ENCODE assay signal across 12 cellular contexts in the genomic region with DNA sequence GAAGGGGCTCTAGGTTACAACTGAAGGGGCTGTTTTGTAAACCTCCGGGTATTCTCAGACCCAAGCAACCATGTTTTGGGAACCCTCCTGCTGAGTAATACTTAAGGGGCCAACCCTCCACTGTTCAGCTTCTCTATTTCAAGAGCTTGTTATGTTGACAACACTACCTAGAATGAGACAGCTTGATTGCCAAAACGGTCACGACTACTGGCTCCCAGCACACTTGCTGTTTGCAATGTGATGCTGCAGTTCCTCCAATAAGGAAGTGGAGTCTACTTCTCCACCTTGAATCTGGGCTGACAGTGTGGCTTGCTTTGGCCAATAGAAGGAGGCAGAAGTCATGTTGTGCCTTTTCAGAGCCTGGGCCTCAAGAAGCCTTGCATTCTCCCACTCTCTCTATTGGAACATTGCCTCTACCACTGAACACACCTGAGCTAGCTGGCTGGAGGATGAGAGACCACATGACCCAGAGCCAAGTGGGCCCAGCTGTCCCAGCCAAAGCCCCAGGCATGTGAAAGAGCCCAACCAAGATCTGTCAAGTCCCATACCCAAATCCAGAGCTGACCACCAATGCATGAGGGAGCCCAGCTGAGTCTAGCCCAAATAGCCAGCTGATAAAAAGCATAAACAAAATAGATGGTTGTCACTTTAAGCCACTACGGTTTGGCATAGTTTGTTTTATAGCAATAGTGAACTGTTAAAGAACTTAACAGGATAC. TPM values are rescaled to one million over a fixed set of nuclear protein-coding genes. Genes with fewer than 3 reads are reported as not detected.
DNase-seq lines count a peak whose midpoint lies in the region; ATAC-seq and TF ChIP-seq lines count a peak whose summit lies in the region.
"Had no signal": no experiment of that assay in that cellular context is flagged by ENCODE, and none has a peak within 500 bp of the region (broad histone marks: within the 10 kb centered on the region; RNA-seq: fewer than 3 reads in every experiment).

No MANE protein-coding gene starts in this region.

- no peak for TF ChIP-seq CTCF in heart left ventricle (IDR thresholded peaks at IDR 0.05)

- no peak overlapping the region for H3K4me3 ChIP-seq in heart left ventricle
- H3K4me3 ChIP-seq: dorsolateral prefrontal cortex had no signal

- intact Hi-C loops in heart left ventricle (cut with DNase I) (no loop called here), sciatic nerve (cut with DNase I) (no loop called here)
- intact Hi-C loops in activated CD4-positive, alpha-beta memory T cell treated with anti-CD3 and anti-CD28 coated beads for 36 hours (cut with micrococcal nuclease), result no loop called here

- peaks cover 0 to 19% (median 0%) of the 10 kb centered on the region in 12 donors for H3K4me1 ChIP-seq in heart left ventricle

- H3K4me3 Mint-ChIP-seq in activated CD4-positive, alpha-beta memory T cell treated with anti-CD3 and anti-CD28 coated beads for 36 hours, result no peak overlapping the region

- H3K27ac Mint-ChIP-seq in activated CD4-positive, alpha-beta memory T cell treated with anti-CD3 and anti-CD28 coated beads for 36 hours, result no peak overlapping the region

- H3K36me3 ChIP-seq in heart left ventricle, result no peaks in the 10 kb centered on the region

- no peaks in the 10 kb centered on the region for H3K27me3 Mint-ChIP-seq in activated CD4-positive, alpha-beta memory T cell treated with anti-CD3 and anti-CD28 coated beads for 36 hours

- H3K27ac ChIP-seq in heart left ventricle, result peak overlapping the region in 8 of 12 donors; percentile 13 to 89 (median 58)

- peak; percentile 5 for DNase-seq in DMS79 treated with DMSO at 0.1 percent for 48 hours (lab: John Stamatoyannopoulos, UW)
- peak; percentile 74 for DNase-seq in NCI-H524 treated with DMSO at 0.1 percent for 48 hours (lab: John Stamatoyannopoulos, UW)
- peak in 1 of 5 donors; percentile 36 for DNase-seq in heart left ventricle
- DNase-seq in sciatic nerve (ENCODE audit: low spot score), result no peak
- no peak for DNase-seq in AG20443 (ENCODE audit: low spot score)
- DNase-seq in HuH-7.5 (ENCODE audit: low spot score), result no peak
- DNase-seq in kidney glomerular epithelial cell (lab: John Stamatoyannopoulos, UW), result no peak
- no peak for DNase-seq in activated CD4-positive, alpha-beta memory T cell treated with anti-CD3 and anti-CD28 coated beads for 36 hours
- DNase-seq: NCI-H187; PC-3; stimulated activated CD4-positive, alpha-beta T cell treated with anti-CD3 and anti-CD28 coated beads, Interleukin-4, amount 100 ng/mL, for 24 hours had no signal

- WGBS in heart left ventricle, 4 donors, result 52 to 67% (median 58%) methylated on average over 4 of the region's 4 CpGs

- no peaks in the 10 kb centered on the region for H3K9me3 Mint-ChIP-seq in activated CD4-positive, alpha-beta memory T cell treated with anti-CD3 and anti-CD28 coated beads for 36 hours

- no peak for TF ChIP-seq POLR2A in heart left ventricle (IDR thresholded peaks at IDR 0.05)

- CTCF ChIA-PET in activated CD4-positive, alpha-beta memory T cell treated with anti-CD3 and anti-CD28 coated beads for 36 hours (lab: Charles Lee), result interaction anchor here (0.9 kb wide), 1 partner anchor 272 kb away, joined by 4 read pairs; no protein-coding TSS in a partner anchor

- H3K36me3 Mint-ChIP-seq in activated CD4-positive, alpha-beta memory T cell treated with anti-CD3 and anti-CD28 coated beads for 36 hours, result no peaks in the 10 kb centered on the region

- ATAC-seq in heart left ventricle, result peak in 3 of 4 donors; percentile 63 to 75 (median 74)
- ATAC-seq in sciatic nerve, result peak; percentile 80
- ATAC-seq: PC-3 had no signal

- H3K4me1 Mint-ChIP-seq in activated CD4-positive, alpha-beta memory T cell treated with anti-CD3 and anti-CD28 coated beads for 36 hours (ENCODE audit: low read depth), result no peaks in the 10 kb centered on the region

- H3K27me3 ChIP-seq in heart left ventricle, result no peaks in the 10 kb centered on the region
- H3K27me3 ChIP-seq: dorsolateral prefrontal cortex had no signal

- H3K9me3 ChIP-seq in heart left ventricle, result peaks cover 0 to 6% (median 0%) of the 10 kb centered on the region in 12 donors

- POLR2A ChIA-PET in activated CD4-positive, alpha-beta memory T cell treated with anti-CD3 and anti-CD28 coated beads for 36 hours (lab: Charles Lee), result no interaction called here

RNA-seq across cellular contexts. Expression of a gene that starts 6.2 kb away (rescaled TPM):
- total RNA-seq in heart left ventricle (10 to 100 TPM in 1 of 9 donors, 1 to 10 TPM in 8; 2.0 to 23.1 (median 4.2) TPM), sciatic nerve (36.6 TPM)
- 1 to 10 TPM in 1 of 2 donors, under 1 TPM in 1; 0.76 to 2.3 TPM for polyA plus RNA-seq in heart left ventricle
- total RNA-seq in activated CD4-positive, alpha-beta memory T cell treated with anti-CD3 and anti-CD28 coated beads for 36 hours, result 10 to 100 TPM; 44.6 to 46.1 TPM

Comparison
In these comparisons a context has a peak if more than half of its experiments do, and no peak if none do; other contexts are left out.
1. DNase-seq: peak in DMS79 treated with DMSO at 0.1 percent for 48 hours (single experiment) and NCI-H524 treated with DMSO at 0.1 percent for 48 hours (single experiment); none in sciatic nerve (single experiment), AG20443 (single experiment), HuH-7.5 (single experiment), kidney glomerular epithelial cell (single experiment) and activated CD4-positive, alpha-beta memory T cell treated with anti-CD3 and anti-CD28 coated beads for 36 hours (single experiment).